ENCODE assay signal across 21 cellular contexts in genomic region chr9:135347461-135347860, GRCh38.
DNase-seq lines count a peak whose midpoint lies in the region; ATAC-seq and TF ChIP-seq lines count a peak whose summit lies in the region.
"Had no signal": no experiment of that assay in that cellular context is flagged by ENCODE, and none has a peak within 500 bp of the region (broad histone marks: within the 10 kb centered on the region; RNA-seq: fewer than 3 reads in every experiment).

No MANE protein-coding gene starts in this region.

- ATAC-seq in Right ventricle myocardium superior (ENCODE audit: poor library complexity) (no peak), left ventricle myocardium superior (no peak), HG03175 (IDR thresholded peaks at IDR 0.05; ENCODE audit: unreplicated experiment) (no peak)

- intact Hi-C loops in Right ventricle myocardium superior (cut with DNase I), result no loop called here
- intact Hi-C loops in left ventricle myocardium superior (cut with micrococcal nuclease), result no loop called here
- intact Hi-C loops in dorsolateral prefrontal cortex (cut with DNase I), result no loop called here

- no peaks in the 10 kb centered on the region for H3K36me3 ChIP-seq in MG63

- DNase-seq in Right ventricle myocardium superior (peak; percentile 7), left ventricle myocardium superior (no peak), MG63 (peak; percentile 75), dorsolateral prefrontal cortex (peak in 3 of 10 donors; percentile 32 to 69 (median 50)), putamen (ENCODE audit: low spot score) (no peak), Kasumi-1 (lab: John Stamatoyannopoulos, UW) (no peak)
- DNase-seq: CD8-positive, alpha-beta memory T cell; DMS53; EL; HCEC 1CT; IMR-90; NCI-H1417; NCI-H187; NCI-H446 treated with DMSO at 0.1 percent for 48 hours; NCI-H526 treated with DMSO at 0.1 percent for 48 hours; OCI-M1; SHP77 treated with DMSO at 0.1 percent for 48 hours; SW 1271 had no signal

- H3K9me3 ChIP-seq in MG63, result no peaks in the 10 kb centered on the region

- TF ChIP-seq CTCF in dorsolateral prefrontal cortex (IDR thresholded peaks at IDR 0.05 in 54 of 56, conservative IDR thresholded peaks at IDR 0.05 in 2 of 56; ENCODE audit: low read depth in 1 of 56, partially characterized antibody in 56 of 56), result no peak

- no peak overlapping the region for H3K4me3 ChIP-seq in MG63
- no peak overlapping the region for H3K4me3 ChIP-seq in dorsolateral prefrontal cortex
- H3K4me3 ChIP-seq: SK-N-MC had no signal

- peak overlapping the region in 48 of 59 donors; percentile 3 to 88 (median 70) for H3K27ac ChIP-seq in dorsolateral prefrontal cortex
- H3K27ac ChIP-seq: C4-2B, SK-N-MC had no signal

- H3K27me3 ChIP-seq in MG63, result no peaks in the 10 kb centered on the region
- H3K27me3 ChIP-seq in dorsolateral prefrontal cortex, result peaks cover 0 to 34% (median 0%) of the 10 kb centered on the region in 45 donors

Comparison
In these comparisons a context has a peak if more than half of its experiments do, and no peak if none do; other contexts are left out.
1. DNase-seq: peak in Right ventricle myocardium superior (single experiment) and MG63 (single experiment); none in left ventricle myocardium superior (single experiment), putamen (single experiment) and Kasumi-1 (0 of 2).